Comparison of ENCODE assay signal across 17 cellular contexts in genomic region chr5:122788996-122789395, GRCh38. TPM values are rescaled to one million over a fixed set of nuclear protein-coding genes. Genes with fewer than 3 reads are reported as not detected.
DNase-seq lines count a peak whose midpoint lies in the region; ATAC-seq, FAIRE-seq and TF ChIP-seq lines count a peak whose summit lies in the region.
"Had no signal": no experiment of that assay in that cellular context is flagged by ENCODE, and none has a peak within 500 bp of the region (broad histone marks: within the 10 kb centered on the region; RNA-seq: fewer than 3 reads in every experiment).

No MANE protein-coding gene starts in this region.

- DNase-seq in GM18507 (ENCODE audit: extremely low spot score, insufficient read length, low read depth) (no peak), activated B cell treated with CpG ODN at 0.5 μM for 24 hours (no peak), trophoblast cell (no peak), SKM-1 treated with dmso at 0.1 percent for 144 hours (lab: John Stamatoyannopoulos, UW; ENCODE audit: unreplicated experiment) (no peak), NCI-H1694 (lab: John Stamatoyannopoulos, UW) (no peak)
- DNase-seq: ACHN; CD4-positive, alpha-beta T cell; DMS79 treated with DMSO at 0.1 percent for 48 hours; NCI-H1048; NCI-H69; SJCRH30; SW 1271 had no signal

- H3K9me3 ChIP-seq in trophoblast cell (ENCODE audit: insufficient read depth, low read depth, low read length), result no peaks in the 10 kb centered on the region

- H3K27ac Mint-ChIP-seq in activated B cell treated with CpG ODN at 0.5 μM for 24 hours, result peak overlapping the region; percentile 69
- H3K27ac Mint-ChIP-seq: CD4-positive, alpha-beta T cell had no signal

- no peak overlapping the region for H2AK5ac ChIP-seq in trophoblast cell (ENCODE audit: low read length)

- no peak overlapping the region for H3K27ac ChIP-seq in trophoblast cell (ENCODE audit: low read depth, low read length)
- H3K27ac ChIP-seq: RWPE1, SJCRH30 had no signal

- CTCF ChIA-PET in activated B cell treated with CpG ODN at 0.5 μM for 24 hours (lab: Charles Lee), result interaction anchor here (1.4 kb wide), 1 partner anchor 272 kb away, joined by 5 read pairs; no protein-coding TSS in a partner anchor

- H3K9ac ChIP-seq in trophoblast cell (ENCODE audit: low read length), result no peak overlapping the region

- peaks cover 7% of the 10 kb centered on the region for H3K79me2 ChIP-seq in trophoblast cell (ENCODE audit: control insufficient read depth, insufficient read depth, low read length, poor library complexity)

- intact Hi-C loops in activated B cell treated with CpG ODN at 0.5 μM for 24 hours (cut with micrococcal nuclease), result loop anchor here (1.0 to 10.0 kb wide), 2 partner anchors 9 to 726 kb away; partner anchors contain the start of gene CSNK1G3

- H3K4me1 Mint-ChIP-seq in activated B cell treated with CpG ODN at 0.5 μM for 24 hours, result peaks cover 75% of the 10 kb centered on the region

- no peaks in the 10 kb centered on the region for H3K27me3 Mint-ChIP-seq in activated B cell treated with CpG ODN at 0.5 μM for 24 hours
- H3K27me3 Mint-ChIP-seq: CD4-positive, alpha-beta T cell had no signal

- no peak overlapping the region for H2BK5ac ChIP-seq in trophoblast cell (ENCODE audit: low read depth, low read length, poor library complexity)

- FAIRE-seq in GM18507 (lab: Jason Lieb, UNC), result peak; percentile 45
- FAIRE-seq: G401.6, H1 had no signal

- H3K9me3 Mint-ChIP-seq in activated B cell treated with CpG ODN at 0.5 μM for 24 hours, result peaks cover 3% of the 10 kb centered on the region

- H3K4me1 ChIP-seq in trophoblast cell (ENCODE audit: control insufficient read depth in 1 of 2, insufficient read depth in 2 of 2, low read length in 2 of 2), result no peaks in the 10 kb centered on the region
- H3K4me1 ChIP-seq: SJCRH30 had no signal

- H2AFZ ChIP-seq in trophoblast cell (ENCODE audit: insufficient read depth, low read length, poor library complexity), result no peak overlapping the region

- no peak overlapping the region for H3K4me2 ChIP-seq in trophoblast cell (ENCODE audit: low read length)

- no peak for TF ChIP-seq CTCF in activated B cell treated with CpG ODN at 0.5 μM for 24 hours (IDR thresholded peaks at IDR 0.05)

- H4K8ac ChIP-seq in trophoblast cell (ENCODE audit: low read depth, low read length), result no peak overlapping the region

- peaks cover 0 to 2% of the 10 kb centered on the region in 2 experiments for H3K36me3 ChIP-seq in trophoblast cell (ENCODE audit: control insufficient read depth in 1 of 2, insufficient read depth in 2 of 2, low read length in 2 of 2)
- H3K36me3 ChIP-seq: SJCRH30 had no signal

- no peak overlapping the region for H4K91ac ChIP-seq in trophoblast cell (ENCODE audit: low read depth, low read length)

- H2BK120ac ChIP-seq in trophoblast cell (ENCODE audit: insufficient read depth, low read length, poor library complexity), result no peak overlapping the region

- no peaks in the 10 kb centered on the region for H3K27me3 ChIP-seq in trophoblast cell (ENCODE audit: insufficient read depth, low read length)
- H3K27me3 ChIP-seq: SJCRH30 had no signal

- H3K23ac ChIP-seq in trophoblast cell (ENCODE audit: low read length), result no peak overlapping the region

- no peak overlapping the region for H3K18ac ChIP-seq in trophoblast cell (ENCODE audit: low read length)

- no peak overlapping the region for H3K4me3 Mint-ChIP-seq in activated B cell treated with CpG ODN at 0.5 μM for 24 hours
- H3K4me3 Mint-ChIP-seq: CD4-positive, alpha-beta T cell had no signal

- no peak overlapping the region for H3K14ac ChIP-seq in trophoblast cell (ENCODE audit: low read length)

- H4K12ac ChIP-seq in trophoblast cell (ENCODE audit: low read depth, low read length), result no peak overlapping the region

- peaks cover 70% of the 10 kb centered on the region for H3K36me3 Mint-ChIP-seq in activated B cell treated with CpG ODN at 0.5 μM for 24 hours (ENCODE audit: low read depth)

- no peak overlapping the region for H3K4me3 ChIP-seq in trophoblast cell (ENCODE audit: low read depth, low read length)
- H3K4me3 ChIP-seq: SJCRH30 had no signal

- peak overlapping the region; percentile 24 for H3K4ac ChIP-seq in trophoblast cell (ENCODE audit: low read depth, low read length)

- peak; percentile 50 for ATAC-seq in HG02571 (IDR thresholded peaks at IDR 0.05; ENCODE audit: unreplicated experiment)
- ATAC-seq in activated B cell treated with CpG ODN at 0.5 μM for 24 hours (ENCODE audit: low read depth), result no peak
- no peak for ATAC-seq in HG03520 (IDR thresholded peaks at IDR 0.05; ENCODE audit: unreplicated experiment)

- no peaks in the 10 kb centered on the region for H3K79me1 ChIP-seq in trophoblast cell (ENCODE audit: low read length)

- no peak overlapping the region for H2BK12ac ChIP-seq in trophoblast cell (ENCODE audit: low read length)

- POLR2A ChIA-PET in activated B cell treated with CpG ODN at 0.5 μM for 24 hours (lab: Charles Lee), result interaction anchor here (3.4 kb wide), 1 partner anchor 14 kb away, joined by 11 read pairs; the partner anchor contains the start of gene SNX2

RNA-seq across cellular contexts. Expression of gene SNX2, which starts 14.1 kb away (rescaled TPM):
- 145 and 146 TPM in 2 replicates for total RNA-seq in activated B cell treated with CpG ODN at 0.5 μM for 24 hours
- polyA plus RNA-seq in trophoblast cell (2013), result 149 and 156 TPM in 2 replicates

RNA-seq across cellular contexts. Expression of gene SNX24, which starts 56.4 kb away (rescaled TPM):
- 8.2 and 8.5 TPM in 2 replicates for total RNA-seq in activated B cell treated with CpG ODN at 0.5 μM for 24 hours
- polyA plus RNA-seq in trophoblast cell (2013), result 51.4 and 52.7 TPM in 2 replicates
